1 cellular context compared by ENCODE assay signal in the genomic region with DNA sequence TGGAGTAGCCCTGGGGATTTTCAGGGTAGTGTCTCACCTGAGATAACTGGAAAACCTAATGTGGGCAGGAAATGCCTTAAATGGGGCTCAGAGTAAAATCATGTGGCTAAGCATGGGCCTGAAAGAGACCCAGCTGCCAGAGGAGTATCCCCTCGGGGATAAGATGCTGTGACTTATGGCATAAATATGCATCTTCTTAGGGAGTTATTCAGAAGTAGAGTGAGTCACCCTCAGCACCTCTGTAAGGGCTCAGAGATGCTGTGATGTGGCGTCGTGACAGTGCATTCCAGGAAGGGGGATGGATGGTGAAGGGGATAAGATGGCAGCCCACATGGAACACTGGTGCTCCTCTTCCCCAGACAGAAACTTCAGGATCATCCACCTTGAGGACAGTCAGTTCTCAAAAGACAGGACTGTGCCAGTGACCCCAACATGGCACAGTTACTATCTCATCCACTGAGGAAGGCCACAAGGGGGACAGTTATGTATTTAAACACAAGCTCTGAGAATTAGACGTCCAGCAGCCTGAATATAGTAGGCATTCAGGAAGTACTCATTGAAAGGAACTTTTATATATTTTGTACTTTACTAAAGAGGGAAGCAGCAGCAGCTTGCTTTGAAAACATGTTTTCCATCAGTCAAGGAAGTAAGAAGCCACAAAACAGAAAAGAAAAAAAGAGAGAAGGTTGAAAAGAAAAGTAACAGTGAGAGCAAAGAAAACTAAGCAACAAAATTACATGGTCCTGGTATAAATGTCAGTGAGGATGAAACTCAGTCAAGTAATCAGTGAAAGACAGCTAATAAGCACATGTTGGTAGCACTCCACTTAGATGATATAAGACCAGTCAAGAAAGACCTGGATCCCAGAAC.
TF ChIP-seq lines count a peak whose summit lies in the region.

No MANE protein-coding gene starts in this region.

TF ChIP-seq in WTC11, 78 proteins besides CTCF, POLR2A, EP300 and RAD21 (continued from another document):
- no peak for TF ChIP-seq ERG (CRISPR knock-in tag; IDR thresholded peaks at IDR 0.05)
- no peak for TF ChIP-seq GABPB1 (CRISPR knock-in tag; IDR thresholded peaks at IDR 0.05)
- TF ChIP-seq ZNF317 (CRISPR knock-in tag; IDR thresholded peaks at IDR 0.05; ENCODE audit: borderline replicate concordance, low read depth) = no peak
- no peak for TF ChIP-seq SP1 (CRISPR knock-in tag; conservative IDR thresholded peaks at IDR 0.05)
